Comparison of ENCODE assay signal across 8 cellular contexts in genomic region chr16:89453662-89454321, GRCh38. TPM values are rescaled to one million over a fixed set of nuclear protein-coding genes. Genes with fewer than 3 reads are reported as not detected.
DNase-seq lines count a peak whose midpoint lies in the region; ATAC-seq and TF ChIP-seq lines count a peak whose summit lies in the region.

No MANE protein-coding gene starts in this region.

- H3K4me3 Mint-ChIP-seq in CD8-positive, alpha-beta memory T cell = peak overlapping the region; percentile 14 to 78 (median 54)
- H3K4me3 Mint-ChIP-seq in nephron = no peak overlapping the region

- TF ChIP-seq CTCF in NB4 (IDR thresholded peaks at IDR 0.05; ENCODE audit: low read depth, low read length) (peak; percentile 29), nephron (IDR thresholded peaks at IDR 0.05; ENCODE audit: unreplicated experiment in 3 of 3) (no peak)

- no peak for DNase-seq in CD8-positive, alpha-beta memory T cell
- DNase-seq in NB4 (ENCODE audit: low read depth) = peak; percentile 54
- peak; percentile 72 for DNase-seq in dermis blood vessel endothelial cell
- DNase-seq in NCI-H1105 treated with DMSO at 0.1 percent for 48 hours (lab: John Stamatoyannopoulos, UW) = no peak
- no peak for DNase-seq in activated effector memory CD4-positive, alpha-beta T cell treated with Interleukin-2 at 50 U/mL for 16 hours

- H3K9me3 Mint-ChIP-seq in CD8-positive, alpha-beta memory T cell = no peaks in the 10 kb centered on the region
- H3K9me3 Mint-ChIP-seq in nephron = no peaks in the 10 kb centered on the region

- H3K36me3 ChIP-seq in CD8-positive, alpha-beta memory T cell (ENCODE audit: insufficient read depth, low read length) = no peaks in the 10 kb centered on the region

- ATAC-seq in HG03571 (IDR thresholded peaks at IDR 0.05; ENCODE audit: unreplicated experiment) (no peak), GM21529 (IDR thresholded peaks at IDR 0.05; ENCODE audit: unreplicated experiment) (no peak)

- peaks cover 72 to 88% (median 84%) of the 10 kb centered on the region in 3 donors for H3K4me1 Mint-ChIP-seq in CD8-positive, alpha-beta memory T cell
- peaks cover 33% of the 10 kb centered on the region for H3K4me1 Mint-ChIP-seq in nephron

- POLR2A ChIA-PET in CD8-positive, alpha-beta memory T cell (lab: Charles Lee) = no interaction called here

- H3K27me3 Mint-ChIP-seq in CD8-positive, alpha-beta memory T cell = no peaks in the 10 kb centered on the region
- no peaks in the 10 kb centered on the region for H3K27me3 Mint-ChIP-seq in nephron (ENCODE audit: low read depth)

- peaks cover 0 to 13% (median 2%) of the 10 kb centered on the region in 3 donors for H3K36me3 Mint-ChIP-seq in CD8-positive, alpha-beta memory T cell
- peaks cover 24% of the 10 kb centered on the region for H3K36me3 Mint-ChIP-seq in nephron (ENCODE audit: low read depth)

- no peak for TF ChIP-seq POLR2A in NB4 (IDR thresholded peaks at IDR 0.05; ENCODE audit: extremely low read depth, insufficient read length)

- no peaks in the 10 kb centered on the region for H3K27me3 ChIP-seq in CD8-positive, alpha-beta memory T cell (ENCODE audit: insufficient read depth, low read length, poor library complexity, severe bottlenecking)

- no peaks in the 10 kb centered on the region for H3K9me3 ChIP-seq in CD8-positive, alpha-beta memory T cell (ENCODE audit: low read length)

- H3K27ac ChIP-seq in CD8-positive, alpha-beta memory T cell (ENCODE audit: low read depth, low read length) = no peak overlapping the region

- H3K4me3 ChIP-seq in CD8-positive, alpha-beta memory T cell (ENCODE audit: low read length) = no peak overlapping the region
- H3K4me3 ChIP-seq in NB4 (ENCODE audit: low read depth, low read length) = no peak overlapping the region

- peak overlapping the region; percentile 1 to 88 (median 69) for H3K27ac Mint-ChIP-seq in CD8-positive, alpha-beta memory T cell
- peak overlapping the region; percentile 9 to 60 (median 40) for H3K27ac Mint-ChIP-seq in nephron

- peaks cover 80% of the 10 kb centered on the region for H3K4me1 ChIP-seq in CD8-positive, alpha-beta memory T cell (ENCODE audit: insufficient read depth, low read length)

- CTCF ChIA-PET in CD8-positive, alpha-beta memory T cell (lab: Charles Lee) = interaction anchor here (1.9 kb wide), 1 partner anchor 18 kb away, joined by 6 read pairs; no protein-coding TSS in a partner anchor

RNA-seq across cellular contexts. Expression of gene ANKRD11, which starts 36.6 kb away (rescaled TPM):
- 100 to 1,000 TPM; 130 to 150 TPM for total RNA-seq in CD8-positive, alpha-beta memory T cell
- polyA plus RNA-seq in CD8-positive, alpha-beta memory T cell = 39.8 TPM
- 55.5 and 72.0 TPM in 2 replicates for total RNA-seq in dermis blood vessel endothelial cell

RNA-seq across cellular contexts. Expression of gene SPG7, which starts 54.4 kb away (rescaled TPM):
- 10 to 100 TPM; 77.4 to 79.5 TPM for total RNA-seq in CD8-positive, alpha-beta memory T cell
- 48.2 TPM for polyA plus RNA-seq in CD8-positive, alpha-beta memory T cell
- total RNA-seq in dermis blood vessel endothelial cell = 145 and 170 TPM in 2 replicates

Comparison
In these comparisons a context has a peak if more than half of its experiments do, and no peak if none do; other contexts are left out.
1. DNase-seq: peak in NB4 (single experiment) and dermis blood vessel endothelial cell (single experiment); none in CD8-positive, alpha-beta memory T cell (0 of 5), NCI-H1105 treated with DMSO at 0.1 percent for 48 hours (single experiment) and activated effector memory CD4-positive, alpha-beta T cell treated with Interleukin-2 at 50 U/mL for 16 hours (single experiment).
2. H3K4me3 Mint-ChIP-seq: peak in CD8-positive, alpha-beta memory T cell (7 of 7); none in nephron (0 of 3).